ENCODE assay signal across 2 cellular contexts in genomic region chr14:67133595-67134441, GRCh38.
TF ChIP-seq lines count a peak whose summit lies in the region.

No MANE protein-coding gene starts in this region.

TF ChIP-seq in A549, 52 proteins besides CTCF, POLR2A, EP300 and RAD21 (continued from another document):
- TF ChIP-seq SMC3 (IDR thresholded peaks at IDR 0.05) (no peak), FOSL2 (IDR thresholded peaks at IDR 0.05) (no peak), FOSL2 (CRISPR knock-in tag; IDR thresholded peaks at IDR 0.05) (no peak)

TF ChIP-seq in HCT116, 20 proteins besides CTCF, POLR2A, EP300 and RAD21 (continued from another document):
- TF ChIP-seq TCF7L2 (IDR thresholded peaks at IDR 0.05; ENCODE audit: borderline replicate concordance, extremely low read depth, insufficient read depth, insufficient read length) (no peak), MAX (IDR thresholded peaks at IDR 0.05) (no peak), ZFX (IDR thresholded peaks at IDR 0.05) (no peak), EGR1 (IDR thresholded peaks at IDR 0.05; ENCODE audit: low read depth) (no peak), CEBPB (IDR thresholded peaks at IDR 0.05; ENCODE audit: low read depth) (no peak), SIN3A (IDR thresholded peaks at IDR 0.05; ENCODE audit: low read depth) (no peak), JUND (IDR thresholded peaks at IDR 0.05) (no peak)
- TF ChIP-seq, protein P1, sequence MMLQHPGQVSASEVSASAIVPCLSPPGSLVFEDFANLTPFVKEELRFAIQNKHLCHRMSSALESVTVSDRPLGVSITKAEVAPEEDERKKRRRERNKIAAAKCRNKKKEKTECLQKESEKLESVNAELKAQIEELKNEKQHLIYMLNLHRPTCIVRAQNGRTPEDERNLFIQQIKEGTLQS (IDR thresholded peaks at IDR 0.05), result no peak
TF ChIP-seq in HCT116: peak in this region for 0.
